In genomic region chr10:133117036-133117687, GRCh38 we compare ENCODE assay signal across 21 cellular contexts. TPM values are rescaled to one million over a fixed set of nuclear protein-coding genes. Genes with fewer than 3 reads are reported as not detected.
A peak's percentile ranks its signal among the peaks of the same experiment; 100 is the strongest.
DNase-seq lines count a peak whose midpoint lies in the region; ATAC-seq, FAIRE-seq and TF ChIP-seq lines count a peak whose summit lies in the region.
"Had no signal": no experiment of that assay in that cellular context is flagged by ENCODE, and none has a peak within 500 bp of the region (broad histone marks: within the 10 kb centered on the region; RNA-seq: fewer than 3 reads in every experiment).

No MANE protein-coding gene starts in this region.

- H3K4me3 Mint-ChIP-seq in H9: no peak overlapping the region
- H3K4me3 Mint-ChIP-seq: GM23338 had no signal

- no peak overlapping the region for H3K23ac ChIP-seq in H9 (ENCODE audit: insufficient read length, low read depth, low read length)

- no peaks in the 10 kb centered on the region for H3K79me1 ChIP-seq in H9 (ENCODE audit: insufficient read depth, low read depth, low read length, poor library complexity, severe bottlenecking)

- H2BK5ac ChIP-seq in H9 (ENCODE audit: insufficient read length, low read length): no peak overlapping the region

- H2BK20ac ChIP-seq in H9 (ENCODE audit: low read depth, low read length, poor library complexity, severe bottlenecking): no peak overlapping the region

- no peaks in the 10 kb centered on the region for H4K20me1 ChIP-seq in H9 (ENCODE audit: control insufficient read depth, insufficient read depth, insufficient read length)

- H3K36me3 ChIP-seq in kidney (ENCODE audit: control insufficient read depth in 1 of 2, insufficient read depth in 2 of 2, low read length in 2 of 2) (no peaks in the 10 kb centered on the region), gastrocnemius medialis (no peaks in the 10 kb centered on the region)
- H3K36me3 ChIP-seq: MG63, SJCRH30 had no signal

- H3K4ac ChIP-seq in H9 (ENCODE audit: low read depth, low read length): no peak overlapping the region

- no peak overlapping the region for H2AFZ ChIP-seq in H9 (ENCODE audit: low read length)
- H2AFZ ChIP-seq: GM23338 had no signal

- no peaks in the 10 kb centered on the region for H3K23me2 ChIP-seq in H9 (ENCODE audit: insufficient read length, low read depth, low read length, poor library complexity, severe bottlenecking)

- H3K56ac ChIP-seq in H9 (ENCODE audit: insufficient read length, low read depth, low read length): no peak overlapping the region

- no peaks in the 10 kb centered on the region for H3K27me3 ChIP-seq in H9 (ENCODE audit: insufficient read depth, low read length)
- H3K27me3 ChIP-seq in gastrocnemius medialis: no peaks in the 10 kb centered on the region
- H3K27me3 ChIP-seq: MG63, SJCRH30 had no signal

- H4K5ac ChIP-seq in H9 (ENCODE audit: insufficient read length, low read depth, low read length): no peak overlapping the region

- TF ChIP-seq CTCF in H9 (conservative IDR thresholded peaks at IDR 0.05): no peak
- TF ChIP-seq CTCF in kidney (IDR thresholded peaks at IDR 0.05; ENCODE audit: borderline replicate concordance, extremely low read depth, insufficient read depth): no peak
- no peak for TF ChIP-seq CTCF in gastrocnemius medialis (IDR thresholded peaks at IDR 0.05 in 4 of 5, conservative IDR thresholded peaks at IDR 0.05 in 1 of 5)

- no peaks in the 10 kb centered on the region for H3K79me2 ChIP-seq in H9 (ENCODE audit: insufficient read depth, low read length)

- H4K8ac ChIP-seq in H9 (replicated peaks; ENCODE audit: insufficient read length, low read depth, low read length): no peak overlapping the region

- DNase-seq in Right ventricle myocardium inferior (ENCODE audit: missing footprints) (no peak), left ventricle myocardium superior (no peak), H9 (no peak), kidney (peak; percentile 61), gastrocnemius medialis (no peak), frontal cortex (ENCODE audit: low spot score in 2 of 2) (no peak)
- DNase-seq: HCEC 1CT, IMR-90, KG1, MG63, NCI-H1105 treated with DMSO at 0.1 percent for 48 hours, NCI-H146, NCI-H2029, NCI-H446, NCI-H524 treated with DMSO at 0.1 percent for 48 hours, NCI-H774, SJCRH30 had no signal

- no CpG with 5 or more reads among the region's 21 CpGs for WGBS in H9 (ENCODE audit: extremely low coverage, insufficient read length, low lambda C conversion rate)

- H3K4me3 ChIP-seq in kidney (ENCODE audit: low read length in 2 of 2): no peak overlapping the region
- H3K4me3 ChIP-seq in gastrocnemius medialis: no peak overlapping the region
- H3K4me3 ChIP-seq: GM23338, MG63, SJCRH30 had no signal

- H3K4me1 ChIP-seq in H9 (ENCODE audit: insufficient read depth, low read length) (no peaks in the 10 kb centered on the region), kidney (ENCODE audit: control insufficient read depth in 1 of 2, insufficient read depth in 1 of 2, low read depth in 1 of 2, low read length in 2 of 2) (no peaks in the 10 kb centered on the region), gastrocnemius medialis (peaks cover 6 to 10% of the 10 kb centered on the region in 2 donors)
- H3K4me1 ChIP-seq: SJCRH30 had no signal

- no peak overlapping the region for H3T11ph ChIP-seq in H9 (ENCODE audit: low read length)

- no peak overlapping the region for H2AK5ac ChIP-seq in H9 (ENCODE audit: insufficient read length, low read length)

- peaks cover 6% of the 10 kb centered on the region for H3K27me3 Mint-ChIP-seq in H9 (ENCODE audit: low read depth)

- H3K18ac ChIP-seq in H9 (ENCODE audit: insufficient read length, low read depth, low read length): no peak overlapping the region

- H2BK15ac ChIP-seq in H9 (ENCODE audit: low read depth, low read length): no peak overlapping the region

- no peak overlapping the region for H3K9ac ChIP-seq in H9 (ENCODE audit: extremely low read depth, insufficient read length, low read length)
- no peak overlapping the region for H3K9ac ChIP-seq in kidney (ENCODE audit: low read length in 2 of 2)

- no peak overlapping the region for H4K91ac ChIP-seq in H9 (ENCODE audit: insufficient read length, low read depth, low read length)

- no peak overlapping the region for H3K4me2 ChIP-seq in H9 (ENCODE audit: insufficient read depth, insufficient read length, low read length)
- H3K4me2 ChIP-seq: GM23338 had no signal

- no peak overlapping the region; a peak in 1 of 7 replicates for H3K27ac Mint-ChIP-seq in H9
- H3K27ac Mint-ChIP-seq: GM23338 had no signal

- no peak overlapping the region for H3K27ac ChIP-seq in H9 (ENCODE audit: insufficient read length, low read depth, low read length)
- H3K27ac ChIP-seq in kidney (ENCODE audit: low read depth in 2 of 2, low read length in 2 of 2): no peak overlapping the region
- H3K27ac ChIP-seq in gastrocnemius medialis: peak overlapping the region; percentile 82 to 93 (median 87)
- H3K27ac ChIP-seq: SJCRH30 had no signal

- H3K9me3 Mint-ChIP-seq in H9: peaks cover 16 to 21% of the 10 kb centered on the region in 2 experiments

- no peaks in the 10 kb centered on the region for H3K4me1 Mint-ChIP-seq in H9
- H3K4me1 Mint-ChIP-seq: GM23338 had no signal

- peak overlapping the region; percentile 64; the same call in 1 of the 2 replicates for H3K14ac ChIP-seq in H9 (ENCODE audit: insufficient read depth, low read length)

- H2BK120ac ChIP-seq in H9 (ENCODE audit: low read depth, low read length, poor library complexity, severe bottlenecking): no peak overlapping the region

- H3K9me3 ChIP-seq in H9 (ENCODE audit: control insufficient read depth, low read depth, low read length) (no peaks in the 10 kb centered on the region), kidney (ENCODE audit: control insufficient read depth in 1 of 2, low read length in 2 of 2) (peaks cover 0 to 7% of the 10 kb centered on the region in 2 donors), gastrocnemius medialis (no peaks in the 10 kb centered on the region)
- H3K9me3 ChIP-seq: MG63, SJCRH30 had no signal

- peak; percentile 55 to 70 for TF ChIP-seq POLR2A in gastrocnemius medialis (IDR thresholded peaks at IDR 0.05)

- in situ Hi-C loops in gastrocnemius medialis (cut with MboI; ENCODE audit: low sequenced_read_pairs in 4 of 4): loop anchor here in 1 of 4 donors (25.0 kb wide), 1 partner anchor 180 kb away; the partner anchor contains the start of gene CFAP46

- intact Hi-C loops in Right ventricle myocardium inferior (cut with DNase I): no loop called here
- intact Hi-C loops in left ventricle myocardium superior (cut with micrococcal nuclease): no loop called here
- intact Hi-C loops in kidney (cut with DNase I): no loop called here
- intact Hi-C loops in gastrocnemius medialis (cut with DNase I; ENCODE audit: low total_unique reads): loop anchor here (2.0 to 10.0 kb wide), 2 partner anchors 280 to 652 kb away; no protein-coding TSS in a partner anchor

- H2BK12ac ChIP-seq in H9 (ENCODE audit: insufficient read length, low read depth, low read length): no peak overlapping the region

- ATAC-seq in Right ventricle myocardium inferior: peak; percentile 45
- no peak for ATAC-seq in left ventricle myocardium superior
- ATAC-seq in gastrocnemius medialis: no peak
- ATAC-seq in GM21528 (IDR thresholded peaks at IDR 0.05; ENCODE audit: low FRiP score, unreplicated experiment): no peak

- peaks cover 0 to 7% (median 0%) of the 10 kb centered on the region in 3 experiments; a peak in 2 of 7 replicates for H3K36me3 Mint-ChIP-seq in H9 (ENCODE audit: insufficient read depth in 1 of 3, low read depth in 3 of 3)

- FAIRE-seq in kidney (lab: Jason Lieb, UNC): no peak
- FAIRE-seq in frontal cortex (lab: Jason Lieb, UNC): no peak
- FAIRE-seq: RCC 7860 had no signal

RNA-seq across cellular contexts. Expression of gene ADGRA1, which starts 29.4 kb away (rescaled TPM):
- total RNA-seq in Right ventricle myocardium inferior (not detected), left ventricle myocardium superior (not detected), H9 (2021) (0.11 and 0.13 TPM in 2 replicates), kidney (0.91 TPM), gastrocnemius medialis (not detected), frontal cortex (2.4 TPM)
- 1.1 TPM for polyA plus RNA-seq in kidney (ENCODE audit: insufficient read depth, low read depth, low replicate concordance)
- total RNA-seq: IMR-90 had no signal
- polyA plus RNA-seq: BJ, IMR-90 had no signal

RNA-seq across cellular contexts. Expression of gene KNDC1, which starts 42.9 kb away (rescaled TPM):
- not detected for total RNA-seq in Right ventricle myocardium inferior
- 0.20 TPM for total RNA-seq in left ventricle myocardium superior
- total RNA-seq in H9 (2021): 13.7 and 15.7 TPM in 2 replicates
- 8.7 TPM for total RNA-seq in kidney
- 0.43 TPM for polyA plus RNA-seq in kidney (ENCODE audit: insufficient read depth, low read depth, low replicate concordance)
- total RNA-seq in gastrocnemius medialis: under 1 TPM in 2 of 4 donors, not detected in 2; 0.04 to 0.13 TPM
- total RNA-seq in frontal cortex: 8.2 TPM

Comparison
In these comparisons a context has a peak if more than half of its experiments do, and no peak if none do; other contexts are left out.
1. H3K27ac ChIP-seq: peak in gastrocnemius medialis (4 of 4); none in H9 (single experiment) and kidney (0 of 2).